21 cellular contexts compared by ENCODE assay signal in the genomic region with DNA sequence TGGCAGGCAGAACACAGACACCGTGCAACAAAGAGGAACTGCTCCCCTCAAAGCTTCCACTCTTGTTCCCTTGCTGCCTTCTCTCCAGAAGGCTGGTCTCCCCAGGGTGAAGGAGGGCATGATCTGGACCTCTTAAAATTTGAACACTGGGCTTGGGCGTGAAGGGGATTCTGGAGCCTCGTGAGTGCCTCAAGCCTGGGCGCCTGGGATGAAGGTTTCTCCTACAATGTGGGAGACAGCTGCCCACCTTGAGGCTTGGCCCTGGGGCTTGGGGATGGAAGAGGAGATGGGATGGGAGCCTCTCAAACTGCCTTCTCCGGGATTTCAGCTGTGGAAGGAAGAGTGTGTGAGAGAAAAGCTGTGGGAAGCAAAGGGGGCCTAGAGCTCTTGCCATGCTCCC.
"Had no signal": no experiment of that assay in that cellular context is flagged by ENCODE, and none has a peak within 500 bp of the region (broad histone marks: within the 10 kb centered on the region; RNA-seq: fewer than 3 reads in every experiment).

No MANE protein-coding gene starts in this region.

- H3K36me3 ChIP-seq: esophagus muscularis mucosa, gastrocnemius medialis, heart right ventricle, right lobe of liver, suprapubic skin, thyroid gland, upper lobe of left lung, uterus had no signal

- FAIRE-seq: islet of Langerhans had no signal

- DNase-seq: cortex of kidney; effector memory CD8-positive, alpha-beta T cell; gastrocnemius medialis; heart right ventricle; hypothalamus; kidney glomerular epithelial cell; mammary epithelial cell; naive thymus-derived CD4-positive, alpha-beta T cell; nucleus accumbens; psoas muscle; retina; right lobe of liver; stimulated activated CD4-positive, alpha-beta T cell treated with anti-CD3 and anti-CD28 coated beads, Interleukin-2, amount 100 ng/mL, for 24 hours; stimulated activated naive CD8-positive, alpha-beta T cell treated with anti-CD3 and anti-CD28 coated beads, Interleukin-15, Interleukin-2, amounts not matched to agents 100 U/mL and 50 U/mL, for 24 hours; thyroid gland; upper lobe of left lung; uterus had no signal

- H3K4me3 ChIP-seq: esophagus muscularis mucosa, gastrocnemius medialis, heart right ventricle, psoas muscle, right lobe of liver, suprapubic skin, thyroid gland, upper lobe of left lung, uterus had no signal

- H3K27me3 ChIP-seq: esophagus muscularis mucosa, gastrocnemius medialis, heart right ventricle, right lobe of liver, suprapubic skin, thyroid gland, upper lobe of left lung, uterus had no signal

- H3K9ac ChIP-seq: parathyroid adenoma had no signal

- H3K4me1 ChIP-seq: gastrocnemius medialis, thyroid gland, uterus had no signal

- H3K27ac ChIP-seq: esophagus muscularis mucosa, gastrocnemius medialis, heart right ventricle, parathyroid adenoma, psoas muscle, right lobe of liver, suprapubic skin, thyroid gland, upper lobe of left lung, uterus had no signal

- H3K9me3 ChIP-seq: esophagus muscularis mucosa, gastrocnemius medialis, heart right ventricle, psoas muscle, right lobe of liver, suprapubic skin, thyroid gland, upper lobe of left lung, uterus had no signal

- ATAC-seq: effector memory CD8-positive, alpha-beta T cell; gastrocnemius medialis; heart right ventricle; naive thymus-derived CD4-positive, alpha-beta T cell; psoas muscle; right lobe of liver; stimulated activated naive CD8-positive, alpha-beta T cell treated with anti-CD3 and anti-CD28 coated beads, Interleukin-15, Interleukin-2, amounts not matched to agents 100 U/mL and 50 U/mL, for 24 hours had no signal

- H2AFZ ChIP-seq: parathyroid adenoma had no signal
